Comparison of ENCODE assay signal across 8 cellular contexts in the genomic region with DNA sequence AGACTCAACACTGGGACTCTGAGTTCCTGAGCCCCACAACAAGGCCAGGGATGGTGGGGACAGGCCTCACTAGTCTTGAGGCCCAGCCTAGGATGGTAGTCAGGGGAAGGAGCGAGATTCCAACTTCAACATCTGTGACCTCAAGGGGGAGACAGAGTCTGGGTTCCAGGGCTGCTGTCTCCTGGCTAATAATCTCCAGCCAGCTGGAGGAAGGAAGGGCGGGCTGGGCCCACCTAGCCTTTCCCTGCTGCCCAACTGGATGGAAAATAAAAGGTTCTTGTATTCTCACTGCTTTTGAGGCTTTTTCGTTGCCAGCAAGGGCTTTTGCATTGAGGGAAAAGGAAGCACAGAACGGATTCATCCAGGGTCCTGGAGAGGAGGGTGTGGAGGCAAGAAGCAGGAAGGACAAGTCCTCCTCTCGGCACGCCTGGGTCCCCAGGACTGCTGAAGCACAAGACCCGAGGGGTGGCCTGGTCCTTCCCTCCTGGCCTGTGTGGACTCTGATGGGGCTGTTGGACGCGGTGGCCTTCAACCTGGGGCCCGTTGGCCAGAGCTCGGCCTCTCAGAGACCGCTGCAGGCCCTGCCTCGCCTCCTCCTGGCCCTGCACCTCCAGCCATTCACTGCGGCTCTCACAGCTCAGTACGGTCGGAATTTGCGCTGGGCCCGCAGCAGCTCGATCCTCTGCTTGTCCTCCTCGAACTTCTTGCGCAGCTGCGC. TPM values are rescaled to one million over a fixed set of nuclear protein-coding genes. Genes with fewer than 3 reads are reported as not detected.
DNase-seq lines count a peak whose midpoint lies in the region; FAIRE-seq and TF ChIP-seq lines count a peak whose summit lies in the region.
"Not testable (repeated sequence)": the region's sequence is repeated elsewhere in the genome, so short reads cannot be mapped to it uniquely, and the experiment has no call there.

No MANE protein-coding gene starts in this region.

- peak overlapping the region; percentile 60 for H3K56ac ChIP-seq in mesendoderm (ENCODE audit: low read length)

- 67 to 80% (median 73%) methylated on average over 9 to 22 of the region's 22 CpGs for WGBS in adrenal gland, 4 donors
- WGBS in mesendoderm (ENCODE audit: extremely low coverage, insufficient coverage, low lambda C conversion rate): no CpG with 5 or more reads among the region's 22 CpGs

- peaks cover 0 to 23% of the 10 kb centered on the region in 2 donors for H3K36me3 ChIP-seq in adrenal gland (replicated peaks in 1 of 2)
- peaks cover 27% of the 10 kb centered on the region for H3K36me3 ChIP-seq in left ventricle myocardium inferior
- H3K36me3 ChIP-seq in mesendoderm (ENCODE audit: control insufficient read depth, insufficient read depth, low read length): not testable (repeated sequence)

- not testable (repeated sequence) for H3K27me3 ChIP-seq in adrenal gland; left ventricle myocardium inferior (ENCODE audit: low read depth); mesendoderm (ENCODE audit: insufficient read depth, low read length, poor library complexity)

- intact Hi-C loops in adrenal gland (cut with DNase I): loop anchor here in 1 of 2 donors (5.0 kb wide), 1 partner anchor 35 kb away; no protein-coding TSS in a partner anchor
- intact Hi-C loops in left ventricle myocardium inferior (cut with micrococcal nuclease): not testable (repeated sequence)

- H2BK120ac ChIP-seq in mesendoderm (ENCODE audit: low read depth, low read length): not testable (repeated sequence)

- not testable (repeated sequence) for H3K79me1 ChIP-seq in mesendoderm (ENCODE audit: low read length)

- DNase-seq in EH (ENCODE audit: low read depth): peak; percentile 33
- not testable (repeated sequence) for DNase-seq in HTR-8/SVneo (ENCODE audit: insufficient read length, low spot score)
- DNase-seq in OCI-M1 (lab: John Stamatoyannopoulos, UW): peak; percentile 4
- DNase-seq in adrenal gland: peak in 5 of 7 donors; percentile 28 to 78 (median 51)
- peak; percentile 30 for DNase-seq in epithelial cell of esophagus (ENCODE audit: low read depth)
- peak; percentile 34 for DNase-seq in left ventricle myocardium inferior
- DNase-seq in mesendoderm: peak; percentile 62
- DNase-seq in substantia nigra (lab: John Stamatoyannopoulos, UW): peak in 16 of 49 donors; percentile 4 to 65 (median 23)

- H3K9me3 ChIP-seq in adrenal gland (replicated peaks in 1 of 3); left ventricle myocardium inferior (replicated peaks): not testable (repeated sequence)

- H3K27ac ChIP-seq in adrenal gland (peak overlapping the region in 1 of 5 donors; percentile 49), left ventricle myocardium inferior (replicated peaks) (peak overlapping the region; percentile 70), mesendoderm (ENCODE audit: low read depth, low read length) (peak overlapping the region; percentile 73), substantia nigra (ENCODE audit: low read depth, low read length, poor library complexity, severe bottlenecking) (peak overlapping the region; percentile 69)

- peak; percentile 40 for FAIRE-seq in HTR-8/SVneo (lab: Jason Lieb, UNC)

- TF ChIP-seq CTCF in adrenal gland (IDR thresholded peaks at IDR 0.05): peak in 5 of 6 experiments; percentile 23 to 49 (median 31)
- peak; percentile 34 for TF ChIP-seq CTCF in epithelial cell of esophagus (IDR thresholded peaks at IDR 0.05; ENCODE audit: insufficient read depth, low read depth, low read length, missing control alignments)
- TF ChIP-seq CTCF in left ventricle myocardium inferior (IDR thresholded peaks at IDR 0.05; ENCODE audit: borderline replicate concordance): peak; percentile 47

- not testable (repeated sequence) for H3K4me3 ChIP-seq in adrenal gland; epithelial cell of esophagus (ENCODE audit: low read length); left ventricle myocardium inferior; mesendoderm (ENCODE audit: low read length)

- H4K8ac ChIP-seq in mesendoderm (ENCODE audit: low read depth, low read length): not testable (repeated sequence)

- not testable (repeated sequence) for H3K79me2 ChIP-seq in mesendoderm (ENCODE audit: control insufficient read depth, insufficient read depth, low read length)

- H3K4me2 ChIP-seq in mesendoderm (ENCODE audit: low read length): not testable (repeated sequence)

- not testable (repeated sequence) for H3K18ac ChIP-seq in mesendoderm (ENCODE audit: low read length)

- not testable (repeated sequence) for H2BK15ac ChIP-seq in mesendoderm (replicated peaks; ENCODE audit: low read depth)

- H2BK5ac ChIP-seq in mesendoderm (ENCODE audit: low read length): not testable (repeated sequence)

- not testable (repeated sequence) for TF ChIP-seq POLR2A in adrenal gland (IDR thresholded peaks at IDR 0.05)

- not testable (repeated sequence) for H2AK5ac ChIP-seq in mesendoderm (ENCODE audit: low read length)

- H3K4ac ChIP-seq in mesendoderm (ENCODE audit: low read depth, low read length): not testable (repeated sequence)

- peak overlapping the region; percentile 9 for H3K9ac ChIP-seq in mesendoderm (ENCODE audit: low read length)

- not testable (repeated sequence) for H4K5ac ChIP-seq in mesendoderm (ENCODE audit: low read length)

- not testable (repeated sequence) for H3K4me1 ChIP-seq in adrenal gland (replicated peaks in 1 of 2); left ventricle myocardium inferior; mesendoderm (ENCODE audit: control insufficient read depth, low read depth, low read length)

- not testable (repeated sequence) for H3K23ac ChIP-seq in mesendoderm (ENCODE audit: low read length)

RNA-seq across cellular contexts. Expression of gene RRP7A, which starts 7.2 kb away (rescaled TPM):
- total RNA-seq in adrenal gland (10 to 100 TPM; 24.0 to 53.9 (median 37.7) TPM), left ventricle myocardium inferior (15.8 TPM)
- polyA plus RNA-seq in adrenal gland: 10 to 100 TPM; 10.3 to 34.9 (median 28.7) TPM
- 40.6 TPM for polyA plus RNA-seq in mesendoderm (2013, experiment 1 of 2)
- polyA plus RNA-seq in mesendoderm (2013, experiment 2 of 2): 40.6 TPM

RNA-seq across cellular contexts. Expression of gene SERHL2, which starts 41.3 kb away (rescaled TPM):
- total RNA-seq in adrenal gland: 10 to 100 TPM in 1 of 8 donors, 1 to 10 TPM in 7; 1.1 to 11.6 (median 6.4) TPM
- 1 to 10 TPM; 3.4 to 5.8 (median 5.3) TPM for polyA plus RNA-seq in adrenal gland
- total RNA-seq in left ventricle myocardium inferior: 3.5 TPM
- polyA plus RNA-seq in mesendoderm (2013, experiment 1 of 2): 1.5 TPM
- polyA plus RNA-seq in mesendoderm (2013, experiment 2 of 2): 1.2 TPM
